ENCODE assay signal across 9 cellular contexts in the genomic region with DNA sequence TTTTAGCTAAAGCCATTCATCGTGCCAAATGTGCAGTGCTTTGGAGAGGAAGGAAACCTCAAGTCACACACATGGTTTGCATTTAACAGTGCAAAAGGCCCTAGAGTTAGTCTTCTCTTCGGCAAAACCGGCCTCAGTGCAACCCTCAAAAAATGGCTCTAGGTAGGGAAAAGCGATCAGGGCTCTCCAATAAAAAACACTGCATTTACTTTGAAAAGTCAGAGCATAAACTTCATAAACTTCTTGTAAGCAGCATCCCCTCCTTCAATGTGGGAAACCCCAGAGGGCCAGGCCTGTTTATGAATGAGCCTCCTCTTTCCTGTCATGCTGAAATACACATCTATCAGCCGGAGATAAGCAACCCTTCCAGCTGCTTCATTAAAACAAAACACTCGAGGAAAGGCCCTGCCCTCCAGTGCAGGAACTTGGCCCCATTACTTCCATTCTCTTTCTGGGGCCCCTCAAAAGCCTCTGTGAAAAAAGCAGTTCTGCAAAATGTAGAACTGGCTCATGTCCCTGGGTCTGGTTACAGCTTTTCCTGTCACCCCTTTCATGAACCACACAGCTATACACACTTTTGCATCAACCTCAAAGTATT.
DNase-seq lines count a peak whose midpoint lies in the region; ATAC-seq and TF ChIP-seq lines count a peak whose summit lies in the region.
"Had no signal": no experiment of that assay in that cellular context is flagged by ENCODE, and none has a peak within 500 bp of the region (broad histone marks: within the 10 kb centered on the region; RNA-seq: fewer than 3 reads in every experiment).

No MANE protein-coding gene starts in this region.

- TF ChIP-seq CTCF in choroid plexus epithelial cell (conservative IDR thresholded peaks at IDR 0.05; ENCODE audit: low read depth, low read length) = no peak

- H3K4me1 Mint-ChIP-seq in natural killer cell treated with Interleukin-12 subunit alpha and Interleukin-12 subunit beta and Interleukin-15 and Interleukin-18, amount 100 ng/mL, for 72 hours (ENCODE audit: low read depth in 2 of 2) = peaks cover 65 to 81% of the 10 kb centered on the region in 2 donors

- DNase-seq in GDM1 (lab: John Stamatoyannopoulos, UW) = peak; percentile 61
- DNase-seq in choroid plexus epithelial cell (ENCODE audit: low read depth) = peak; percentile 45
- peak; percentile 68 for DNase-seq in natural killer cell treated with Interleukin-12 subunit alpha and Interleukin-12 subunit beta and Interleukin-15 and Interleukin-18, amount 100 ng/mL, for 72 hours (ENCODE audit: low spot score)
- no peak for DNase-seq in NCI-H446 treated with DMSO at 0.1 percent for 48 hours (lab: John Stamatoyannopoulos, UW)
- no peak for DNase-seq in stimulated activated CD4-positive, alpha-beta T cell treated with anti-CD3 and anti-CD28 coated beads, Interleukin-2, amount 100 ng/mL, for 48 hours
- no peak for DNase-seq in stimulated activated CD4-positive, alpha-beta T cell treated with anti-CD3 and anti-CD28 coated beads, Interleukin-1b, Interleukin-23, amount 100 ng/mL, for 48 hours
- DNase-seq: GF-D8 had no signal

- no peak overlapping the region for H3K4me3 ChIP-seq in choroid plexus epithelial cell (ENCODE audit: low read depth, low read length)

- H3K36me3 Mint-ChIP-seq in natural killer cell treated with Interleukin-12 subunit alpha and Interleukin-12 subunit beta and Interleukin-15 and Interleukin-18, amount 100 ng/mL, for 72 hours = peaks cover 40% of the 10 kb centered on the region

- peak overlapping the region; percentile 94 to 96 for H3K27ac Mint-ChIP-seq in natural killer cell treated with Interleukin-12 subunit alpha and Interleukin-12 subunit beta and Interleukin-15 and Interleukin-18, amount 100 ng/mL, for 72 hours

- H3K9me3 Mint-ChIP-seq in natural killer cell treated with Interleukin-12 subunit alpha and Interleukin-12 subunit beta and Interleukin-15 and Interleukin-18, amount 100 ng/mL, for 72 hours = no peaks in the 10 kb centered on the region

- ATAC-seq in HG03442 (IDR thresholded peaks at IDR 0.05; ENCODE audit: unreplicated experiment) (peak; percentile 44), GM21723 (IDR thresholded peaks at IDR 0.05; ENCODE audit: unreplicated experiment) (no peak)
- ATAC-seq in natural killer cell treated with Interleukin-12 subunit alpha and Interleukin-12 subunit beta and Interleukin-15 and Interleukin-18, amount 100 ng/mL, for 72 hours = peak; percentile 83 to 84

- H3K27me3 Mint-ChIP-seq in natural killer cell treated with Interleukin-12 subunit alpha and Interleukin-12 subunit beta and Interleukin-15 and Interleukin-18, amount 100 ng/mL, for 72 hours = no peaks in the 10 kb centered on the region

- H3K4me3 Mint-ChIP-seq in natural killer cell treated with Interleukin-12 subunit alpha and Interleukin-12 subunit beta and Interleukin-15 and Interleukin-18, amount 100 ng/mL, for 72 hours = peak overlapping the region; percentile 75

Comparison
In these comparisons a context has a peak if more than half of its experiments do, and no peak if none do; other contexts are left out.
1. DNase-seq: peak in GDM1 (single experiment), choroid plexus epithelial cell (single experiment) and natural killer cell treated with Interleukin-12 subunit alpha and Interleukin-12 subunit beta and Interleukin-15 and Interleukin-18, amount 100 ng/mL, for 72 hours (single experiment); none in NCI-H446 treated with DMSO at 0.1 percent for 48 hours (single experiment), stimulated activated CD4-positive, alpha-beta T cell treated with anti-CD3 and anti-CD28 coated beads, Interleukin-2, amount 100 ng/mL, for 48 hours (0 of 2) and stimulated activated CD4-positive, alpha-beta T cell treated with anti-CD3 and anti-CD28 coated beads, Interleukin-1b, Interleukin-23, amount 100 ng/mL, for 48 hours (single experiment).